Comparison of ENCODE assay signal across 10 cellular contexts in genomic region chr1:172351761-172352161, GRCh38.
DNase-seq lines count a peak whose midpoint lies in the region; ATAC-seq and TF ChIP-seq lines count a peak whose summit lies in the region.
"Had no signal": no experiment of that assay in that cellular context is flagged by ENCODE, and none has a peak within 500 bp of the region (broad histone marks: within the 10 kb centered on the region; RNA-seq: fewer than 3 reads in every experiment).

No MANE protein-coding gene starts in this region.

- no peak for ATAC-seq in HG02973 (IDR thresholded peaks at IDR 0.05; ENCODE audit: unreplicated experiment)

- no peak for TF ChIP-seq CTCF in cardiac fibroblast (IDR thresholded peaks at IDR 0.05; ENCODE audit: low read depth, low read length)
- no peak for TF ChIP-seq CTCF in testis (IDR thresholded peaks at IDR 0.05)

- TF ChIP-seq POLR2A in testis (IDR thresholded peaks at IDR 0.05): no peak

- H3K27me3 ChIP-seq in MG63: no peaks in the 10 kb centered on the region
- no peaks in the 10 kb centered on the region for H3K27me3 ChIP-seq in muscle layer of duodenum (ENCODE audit: low read depth, low read length)
- no peaks in the 10 kb centered on the region for H3K27me3 ChIP-seq in testis

- WGBS in testis, 2 donors: 62 to 74% methylated on average over 3 of the region's 3 CpGs

- intact Hi-C loops in testis (cut with DNase I; ENCODE audit: low total_unique reads): no loop called here

- H3K27ac ChIP-seq in muscle layer of duodenum (ENCODE audit: low read length) (peak overlapping the region; percentile 35), testis (no peak overlapping the region)

- peaks cover 0 to 12% of the 10 kb centered on the region in 2 donors for H3K4me1 ChIP-seq in muscle layer of duodenum (ENCODE audit: control insufficient read depth in 1 of 2, insufficient read depth in 2 of 2, low read length in 2 of 2)
- H3K4me1 ChIP-seq in testis: peaks cover 13% of the 10 kb centered on the region

- H3K36me3 ChIP-seq in MG63 (no peaks in the 10 kb centered on the region), muscle layer of duodenum (ENCODE audit: control insufficient read depth in 1 of 2, insufficient read depth in 2 of 2, low read length in 2 of 2) (no peaks in the 10 kb centered on the region), testis (ENCODE audit: low read depth, missing control alignments) (no peaks in the 10 kb centered on the region)
- H3K36me3 ChIP-seq: HAP-1 had no signal

- peak; percentile 88 for DNase-seq in Caki2 (ENCODE audit: low read depth)
- peak; percentile 66 for DNase-seq in MG63
- peak; percentile 51 to 71 for DNase-seq in cardiac fibroblast (ENCODE audit: low read depth in 2 of 2)
- DNase-seq in testis: no peak
- no peak for DNase-seq in T-helper 1 cell
- DNase-seq in ecto neural progenitor cell (ENCODE audit: low spot score): no peak
- DNase-seq: stimulated activated CD4-positive, alpha-beta T cell treated with anti-CD3 and anti-CD28 coated beads, Interleukin-4, amount 100 ng/mL, for 1 hour had no signal

- H3K4me3 ChIP-seq in MG63: no peak overlapping the region
- no peak overlapping the region for H3K4me3 ChIP-seq in cardiac fibroblast (replicated peaks in 1 of 2; ENCODE audit: low read depth in 2 of 2, low read length in 2 of 2)
- H3K4me3 ChIP-seq in muscle layer of duodenum (ENCODE audit: low read depth in 1 of 2, low read length in 2 of 2): no peak overlapping the region
- H3K4me3 ChIP-seq in testis: no peak overlapping the region
- H3K4me3 ChIP-seq: HAP-1 had no signal

- in situ Hi-C loops in Caki2 (cut with HindIII; ENCODE audit: low pct_unique_long_range_greater_than_20kb, low sequenced_read_pairs): no loop called here

- H3K9me3 ChIP-seq in MG63 (peaks cover 11% of the 10 kb centered on the region), muscle layer of duodenum (ENCODE audit: control insufficient read depth in 1 of 2, low read length in 2 of 2) (no peaks in the 10 kb centered on the region), testis (no peaks in the 10 kb centered on the region)
- H3K9me3 ChIP-seq: HAP-1 had no signal

Comparison
In these comparisons a context has a peak if more than half of its experiments do, and no peak if none do; other contexts are left out.
1. DNase-seq: peak in Caki2 (single experiment), MG63 (single experiment) and cardiac fibroblast (2 of 2); none in testis (single experiment), T-helper 1 cell (0 of 5) and ecto neural progenitor cell (single experiment).